ENCODE assay signal across 23 cellular contexts in genomic region chr5:58818515-58818914, GRCh38.
DNase-seq lines count a peak whose midpoint lies in the region; ATAC-seq and TF ChIP-seq lines count a peak whose summit lies in the region.
"Had no signal": no experiment of that assay in that cellular context is flagged by ENCODE, and none has a peak within 500 bp of the region (broad histone marks: within the 10 kb centered on the region; RNA-seq: fewer than 3 reads in every experiment).

No MANE protein-coding gene starts in this region.

- no peaks in the 10 kb centered on the region for H3K4me1 ChIP-seq in smooth muscle cell (ENCODE audit: low read depth)
- H3K4me1 ChIP-seq in HAP-1, result no peaks in the 10 kb centered on the region

- H3K36me3 ChIP-seq in smooth muscle cell (ENCODE audit: low read depth) (no peaks in the 10 kb centered on the region), HAP-1 (replicated peaks) (no peaks in the 10 kb centered on the region)

- H3F3A ChIP-seq in smooth muscle cell (ENCODE audit: low read depth), result no peaks in the 10 kb centered on the region

- peak overlapping the region; percentile 84 for H3K27ac ChIP-seq in smooth muscle cell (ENCODE audit: low read depth)
- H3K27ac ChIP-seq: GM23248, HL-60, RWPE1, SK-N-MC had no signal

- H3K4me3 ChIP-seq in smooth muscle cell (no peak overlapping the region), HAP-1 (no peak overlapping the region)
- H3K4me3 ChIP-seq: GM23248, K562, SK-N-MC had no signal

- no peaks in the 10 kb centered on the region for H3K9me3 ChIP-seq in smooth muscle cell (replicated peaks; ENCODE audit: low read depth)
- no peaks in the 10 kb centered on the region for H3K9me3 ChIP-seq in HAP-1

- H2AFZ ChIP-seq in smooth muscle cell (ENCODE audit: low read depth), result no peak overlapping the region
- H2AFZ ChIP-seq: GM23248 had no signal

- H4K20me1 ChIP-seq in smooth muscle cell (ENCODE audit: low read depth), result no peaks in the 10 kb centered on the region

- H3K9ac ChIP-seq in smooth muscle cell (ENCODE audit: low read depth), result no peak overlapping the region
- H3K9ac ChIP-seq: GM23248 had no signal

- peak; percentile 53 for DNase-seq in NCI-H2171 treated with DMSO at 0.1 percent for 48 hours (lab: John Stamatoyannopoulos, UW)
- DNase-seq in NCI-H2171 (lab: John Stamatoyannopoulos, UW), result no peak
- DNase-seq in G401 (ENCODE audit: low spot score), result peak; percentile 19
- peak; percentile 61 for DNase-seq in NCI-H82 treated with DMSO at 0.1 percent for 48 hours (lab: John Stamatoyannopoulos, UW; ENCODE audit: unreplicated experiment)
- no peak for DNase-seq in smooth muscle cell (lab: John Stamatoyannopoulos, UW; ENCODE audit: unreplicated experiment)
- no peak for DNase-seq in HAP-1 (ENCODE audit: low spot score in 2 of 2)
- DNase-seq in stimulated activated naive CD8-positive, alpha-beta T cell treated with anti-CD3 and anti-CD28 coated beads, Interleukin-15, Interleukin-2, amounts not matched to agents 100 U/mL and 50 U/mL, for 24 hours, result no peak
- DNase-seq: CD4-positive, CD25-positive, alpha-beta regulatory T cell; DMS153; GM23248; H9; MM.1S; NCI-H1092; NCI-H1436; NCI-H2029; SHP77 treated with DMSO at 0.1 percent for 48 hours; SW 1271; T-helper 17 cell had no signal

- H3K4me2 ChIP-seq in smooth muscle cell, result peak overlapping the region; percentile 64

- TF ChIP-seq CTCF in smooth muscle cell (IDR thresholded peaks at IDR 0.05; ENCODE audit: borderline replicate concordance, insufficient read depth, poor library complexity, severe bottlenecking), result no peak

- in situ Hi-C loops in G401 (cut with HindIII; ENCODE audit: low sequenced_read_pairs), result no loop called here
- in situ Hi-C loops in HAP-1 (cut with MboI; ENCODE audit: low sequenced_read_pairs), result no loop called here

- ATAC-seq in stimulated activated naive CD8-positive, alpha-beta T cell treated with anti-CD3 and anti-CD28 coated beads, Interleukin-15, Interleukin-2, amounts not matched to agents 100 U/mL and 50 U/mL, for 24 hours, result no peak
- ATAC-seq: HepG2, K562, T-helper 17 cell had no signal

- H3K27me3 ChIP-seq in smooth muscle cell (ENCODE audit: low read depth), result no peaks in the 10 kb centered on the region
- H3K27me3 ChIP-seq in HAP-1 (ENCODE audit: low read depth), result no peaks in the 10 kb centered on the region

- H3K79me2 ChIP-seq in smooth muscle cell (ENCODE audit: low read depth), result no peaks in the 10 kb centered on the region

- 21% methylated on average over 1 of the region's 1 CpG for WGBS in smooth muscle cell (ENCODE audit: low lambda C conversion rate)

Comparison
In these comparisons a context has a peak if more than half of its experiments do, and no peak if none do; other contexts are left out.
1. DNase-seq: peak in NCI-H2171 treated with DMSO at 0.1 percent for 48 hours (single experiment), G401 (single experiment) and NCI-H82 treated with DMSO at 0.1 percent for 48 hours (single experiment); none in NCI-H2171 (single experiment), smooth muscle cell (single experiment), HAP-1 (0 of 2) and stimulated activated naive CD8-positive, alpha-beta T cell treated with anti-CD3 and anti-CD28 coated beads, Interleukin-15, Interleukin-2, amounts not matched to agents 100 U/mL and 50 U/mL, for 24 hours (single experiment).